Comparison of ENCODE assay signal across 30 cellular contexts in genomic region chr20:47055699-47056369, GRCh38.
DNase-seq lines count a peak whose midpoint lies in the region; FAIRE-seq and TF ChIP-seq lines count a peak whose summit lies in the region.
"Had no signal": no experiment of that assay in that cellular context is flagged by ENCODE, and none has a peak within 500 bp of the region (broad histone marks: within the 10 kb centered on the region; RNA-seq: fewer than 3 reads in every experiment).

No MANE protein-coding gene starts in this region.

- intact Hi-C loops in tibial artery (cut with DNase I; ENCODE audit: low total_unique reads) (no loop called here), kidney (cut with DNase I) (no loop called here)

- H4K20me1 ChIP-seq in hepatocyte (ENCODE audit: insufficient read depth, poor library complexity, severe bottlenecking), result no peaks in the 10 kb centered on the region

- no peak overlapping the region for H2AFZ ChIP-seq in hepatocyte

- H3K27ac ChIP-seq in coronary artery (no peak overlapping the region), hepatocyte (no peak overlapping the region), tibial artery (no peak overlapping the region), kidney (ENCODE audit: low read depth in 2 of 2, low read length in 2 of 2) (no peak overlapping the region)
- H3K27ac ChIP-seq: breast epithelium, foreskin keratinocyte, KMS-11, skin epidermis, WERI-Rb-1 had no signal

- peak; percentile 18 for DNase-seq in AG09319 (ENCODE audit: extremely low read depth, low read depth)
- no peak for DNase-seq in HTR-8/SVneo (ENCODE audit: insufficient read length, low spot score)
- peak; percentile 17 for DNase-seq in coronary artery (ENCODE audit: low spot score)
- peak; percentile 14 for DNase-seq in hepatocyte (ENCODE audit: low spot score)
- no peak for DNase-seq in COLO829 (ENCODE audit: low spot score)
- no peak for DNase-seq in tibial artery
- DNase-seq in kidney, result no peak
- no peak for DNase-seq in NCI-H2081 treated with DMSO at 0.1 percent for 48 hours (lab: John Stamatoyannopoulos, UW)
- DNase-seq: activated CD4-positive, alpha-beta T cell treated with anti-CD3 and anti-CD28 coated beads, Interleukin-2, amount 10 ng/mL, durations not matched to agents 7 days and 5 days; activated naive CD4-positive, alpha-beta T cell treated with anti-CD3 and anti-CD28 coated beads, Interleukin-2, amount 10 ng/mL, durations not matched to agents 7 days and 5 days; amygdala; CD4-positive, CD25-positive, alpha-beta regulatory T cell; cortex of kidney; DMS 273 treated with DMSO at 0.1 percent for 48 hours; foreskin keratinocyte; mesendoderm; naive B cell; NCI-H1694; NCI-H2171 treated with DMSO at 0.1 percent for 48 hours; NCI-H524; stimulated activated CD4-positive, alpha-beta T cell treated with anti-CD3 and anti-CD28 coated beads, Interleukin-1b, Interleukin-23, amount 100 ng/mL, for 48 hours; substantia nigra; T-helper 9 cell; WERI-Rb-1 had no signal

- no peaks in the 10 kb centered on the region for H3K9me2 ChIP-seq in hepatocyte (replicated peaks; ENCODE audit: insufficient read depth)

- H3K4me3 ChIP-seq in coronary artery, result no peak overlapping the region
- no peak overlapping the region for H3K4me3 ChIP-seq in hepatocyte
- H3K4me3 ChIP-seq in tibial artery, result no peak overlapping the region
- H3K4me3 ChIP-seq in kidney (ENCODE audit: low read length in 2 of 2), result no peak overlapping the region
- H3K4me3 ChIP-seq: breast epithelium, skin epidermis had no signal

- TF ChIP-seq CTCF in AG09319 (IDR thresholded peaks at IDR 0.05; ENCODE audit: low read depth, low read length), result no peak
- TF ChIP-seq CTCF in coronary artery (IDR thresholded peaks at IDR 0.05), result no peak
- TF ChIP-seq CTCF in hepatocyte (IDR thresholded peaks at IDR 0.05; ENCODE audit: poor library complexity), result no peak
- no peak for TF ChIP-seq CTCF in tibial artery (IDR thresholded peaks at IDR 0.05)
- no peak for TF ChIP-seq CTCF in kidney (IDR thresholded peaks at IDR 0.05; ENCODE audit: borderline replicate concordance, extremely low read depth, insufficient read depth)

- FAIRE-seq in HTR-8/SVneo (lab: Jason Lieb, UNC) (peak; percentile 93), kidney (lab: Jason Lieb, UNC) (no peak)
- FAIRE-seq: G401.6, H54, RCC 7860 had no signal

- H3K36me3 ChIP-seq in hepatocyte (replicated peaks; ENCODE audit: insufficient read depth, low read depth) (no peaks in the 10 kb centered on the region), tibial artery (no peaks in the 10 kb centered on the region), kidney (ENCODE audit: control insufficient read depth in 1 of 2, insufficient read depth in 2 of 2, low read length in 2 of 2) (no peaks in the 10 kb centered on the region)
- H3K36me3 ChIP-seq: breast epithelium had no signal

- H3K4me2 ChIP-seq in hepatocyte, result no peak overlapping the region
- H3K4me2 ChIP-seq: KMS-11 had no signal

- WGBS in hepatocyte (ENCODE audit: low lambda C conversion rate, missing lambda C conversion rate), result 54% methylated on average over 13 of the region's 13 CpGs

- peaks cover 4% of the 10 kb centered on the region for H3K4me1 ChIP-seq in hepatocyte (ENCODE audit: insufficient read depth)
- H3K4me1 ChIP-seq in tibial artery, result no peaks in the 10 kb centered on the region
- H3K4me1 ChIP-seq in kidney (ENCODE audit: control insufficient read depth in 1 of 2, insufficient read depth in 1 of 2, low read depth in 1 of 2, low read length in 2 of 2), result no peaks in the 10 kb centered on the region
- H3K4me1 ChIP-seq: breast epithelium, foreskin keratinocyte had no signal

- H3K79me2 ChIP-seq in hepatocyte, result no peaks in the 10 kb centered on the region

- H3K9ac ChIP-seq in kidney (ENCODE audit: low read length in 2 of 2), result no peak overlapping the region
- H3K9ac ChIP-seq: KMS-11 had no signal

- H3K9me3 ChIP-seq in hepatocyte (ENCODE audit: low read depth) (no peaks in the 10 kb centered on the region), tibial artery (no peaks in the 10 kb centered on the region), kidney (ENCODE audit: control insufficient read depth in 1 of 2, low read length in 2 of 2) (no peaks in the 10 kb centered on the region)
- H3K9me3 ChIP-seq: breast epithelium had no signal

- H3K27me3 ChIP-seq in hepatocyte, result no peaks in the 10 kb centered on the region
- peaks cover 0 to 13% of the 10 kb centered on the region in 2 donors for H3K27me3 ChIP-seq in tibial artery
- H3K27me3 ChIP-seq: breast epithelium, foreskin keratinocyte had no signal

Comparison
In these comparisons a context has a peak if more than half of its experiments do, and no peak if none do; other contexts are left out.
1. DNase-seq: peak in AG09319 (single experiment), coronary artery (single experiment) and hepatocyte (single experiment); none in HTR-8/SVneo (single experiment), COLO829 (single experiment), tibial artery (0 of 2), kidney (single experiment) and NCI-H2081 treated with DMSO at 0.1 percent for 48 hours (single experiment).